16 cellular contexts compared by ENCODE assay signal in the genomic region with DNA sequence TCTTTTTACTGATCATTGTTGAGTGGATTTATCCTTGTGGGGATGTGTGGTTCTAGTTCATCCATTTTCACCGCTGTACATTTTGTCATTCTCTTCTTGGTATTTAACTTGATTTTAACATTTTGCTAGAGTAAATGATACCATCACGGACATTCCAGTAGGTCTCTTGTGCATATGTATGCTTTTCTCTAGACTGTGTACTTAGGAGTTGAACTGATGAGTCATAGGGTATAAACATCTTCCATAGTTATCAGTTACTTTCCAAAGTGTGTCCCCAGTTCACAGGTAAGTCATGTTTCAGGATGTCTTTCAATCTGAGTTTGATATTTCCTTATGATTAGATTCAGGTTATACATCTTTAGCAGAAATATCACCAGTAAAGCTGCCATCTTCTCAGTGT. TPM values are rescaled to one million over a fixed set of nuclear protein-coding genes. Genes with fewer than 3 reads are reported as not detected.
DNase-seq lines count a peak whose midpoint lies in the region; ATAC-seq, FAIRE-seq and TF ChIP-seq lines count a peak whose summit lies in the region.
"Had no signal": no experiment of that assay in that cellular context is flagged by ENCODE, and none has a peak within 500 bp of the region (broad histone marks: within the 10 kb centered on the region; RNA-seq: fewer than 3 reads in every experiment).

No MANE protein-coding gene starts in this region.

- peak overlapping the region; percentile 51 for H3K4me3 Mint-ChIP-seq in Caco-2 (ENCODE audit: unreplicated experiment)
- H3K4me3 Mint-ChIP-seq: B cell; CD4-positive, alpha-beta T cell; GM23338; IgD-negative memory B cell had no signal

- H3K9me2 ChIP-seq in PC-3 (replicated peaks; ENCODE audit: low read length) = no peaks in the 10 kb centered on the region

- H3K4me2 ChIP-seq in PC-3 (ENCODE audit: low read length) = no peak overlapping the region
- H3K4me2 ChIP-seq in endothelial cell of umbilical vein (ENCODE audit: insufficient read depth, low read length) = no peak overlapping the region
- H3K4me2 ChIP-seq: GM23338, KMS-11 had no signal

- H3K27me3 ChIP-seq in Caco-2 (replicated peaks; ENCODE audit: control insufficient read depth, insufficient read depth, low read length) (no peaks in the 10 kb centered on the region), PC-3 (ENCODE audit: low read length) (no peaks in the 10 kb centered on the region), endothelial cell of umbilical vein (ENCODE audit: control insufficient read depth in 2 of 2, insufficient read depth in 2 of 2, low read length in 2 of 2) (no peaks in the 10 kb centered on the region)

- no peak overlapping the region for H3K27ac Mint-ChIP-seq in Caco-2 (ENCODE audit: unreplicated experiment)
- H3K27ac Mint-ChIP-seq: B cell; CD4-positive, alpha-beta T cell; IgD-negative memory B cell had no signal

- H3K4me1 Mint-ChIP-seq in Caco-2 (ENCODE audit: low read depth, unreplicated experiment) = peaks cover 7% of the 10 kb centered on the region
- H3K4me1 Mint-ChIP-seq: B cell, IgD-negative memory B cell had no signal

- CTCF ChIA-PET in Caco-2 (lab: Charles Lee) = no interaction called here
- CTCF ChIA-PET in PC-3 (lab: Charles Lee) = no interaction called here
- CTCF ChIA-PET in endothelial cell of umbilical vein (lab: Charles Lee) = no interaction called here

- TF ChIP-seq CTCF in Caco-2 (IDR thresholded peaks at IDR 0.05; ENCODE audit: insufficient read depth in 1 of 2, low read depth in 1 of 2, low read length in 1 of 2, severe bottlenecking in 1 of 2, unreplicated experiment in 1 of 2) = no peak
- no peak for TF ChIP-seq CTCF in PC-3 (conservative IDR thresholded peaks at IDR 0.05; ENCODE audit: low read depth, low read length)
- TF ChIP-seq CTCF in endothelial cell of umbilical vein (IDR thresholded peaks at IDR 0.05; ENCODE audit: extremely low read depth in 1 of 2, insufficient read depth in 1 of 2, low read depth in 1 of 2, low read length in 2 of 2) = no peak

- peak; percentile 80 for ATAC-seq in PC-3
- ATAC-seq in GM18907 (IDR thresholded peaks at IDR 0.05; ENCODE audit: unreplicated experiment) = no peak
- ATAC-seq in activated CD4-positive, CD25-positive, alpha-beta regulatory T cell treated with anti-CD3 and anti-CD28 coated beads, Interleukin-2, amount 50 U/mL, for 24 hours = no peak

- no peak overlapping the region for H3K4me3 ChIP-seq in Caco-2 (ENCODE audit: low read depth, low read length)
- H3K4me3 ChIP-seq in PC-3 (ENCODE audit: low read length) = no peak overlapping the region
- no peak overlapping the region for H3K4me3 ChIP-seq in endothelial cell of umbilical vein (replicated peaks in 1 of 3; ENCODE audit: insufficient read depth in 1 of 3, low read depth in 1 of 3, low read length in 3 of 3)
- H3K4me3 ChIP-seq: GM23338 had no signal

- H3K4me1 ChIP-seq in Caco-2 = 0 out of 2 replicates have a peak, but pooled peaks cover 3% of the 10 kb centered on the region
- peaks cover 7% of the 10 kb centered on the region; the same call in 1 of the 2 replicates for H3K4me1 ChIP-seq in PC-3 (ENCODE audit: insufficient read depth, low read length)
- H3K4me1 ChIP-seq in endothelial cell of umbilical vein (ENCODE audit: control insufficient read depth, extremely low read depth, insufficient read depth, low read length) = peaks cover 3% of the 10 kb centered on the region

- H3K79me2 ChIP-seq in PC-3 (ENCODE audit: low read length) (no peaks in the 10 kb centered on the region), endothelial cell of umbilical vein (ENCODE audit: control insufficient read depth, insufficient read depth, low read length) (no peaks in the 10 kb centered on the region)

- H3K9me3 ChIP-seq in Caco-2 = peaks cover 11% of the 10 kb centered on the region
- peaks cover 6% of the 10 kb centered on the region; the same call in 1 of the 2 replicates for H3K9me3 ChIP-seq in PC-3 (ENCODE audit: low read length)
- H3K9me3 ChIP-seq in endothelial cell of umbilical vein (replicated peaks; ENCODE audit: control insufficient read depth, insufficient read depth, low read length) = no peaks in the 10 kb centered on the region

- peaks cover 12% of the 10 kb centered on the region for H3K9me3 Mint-ChIP-seq in Caco-2 (ENCODE audit: unreplicated experiment)
- H3K9me3 Mint-ChIP-seq: GM23338 had no signal

- H3K36me3 ChIP-seq in Caco-2 (ENCODE audit: control insufficient read depth, insufficient read depth, low read length) (no peaks in the 10 kb centered on the region), PC-3 (ENCODE audit: low read depth, low read length) (no peaks in the 10 kb centered on the region), endothelial cell of umbilical vein (ENCODE audit: control insufficient read depth in 2 of 2, extremely low read depth in 1 of 2, insufficient read depth in 2 of 2, low read length in 2 of 2) (no peaks in the 10 kb centered on the region)

- dilution Hi-C loops in endothelial cell of umbilical vein (cut with MboI; ENCODE audit: extremely low pct_ligation_motif_present, low sequenced_read_pairs) = no loop called here

- no peaks in the 10 kb centered on the region for H3F3A ChIP-seq in PC-3 (ENCODE audit: low read length, unreplicated experiment)

- DNase-seq in Caco-2 (no peak), PC-3 (peak; percentile 29), endothelial cell of umbilical vein (ENCODE audit: low read depth, low spot score) (no peak), urothelium cell line (ENCODE audit: low spot score) (no peak), hippocampal formation (lab: John Stamatoyannopoulos, UW) (no peak)
- DNase-seq: C1 segment of cervical spinal cord; CD4-positive, alpha-beta T cell; DND-41; GF-D8; H7 had no signal

- TF ChIP-seq POLR2A in endothelial cell of umbilical vein (IDR thresholded peaks at IDR 0.05; ENCODE audit: low read depth, low read length) = no peak

- H3K9ac ChIP-seq in PC-3 (ENCODE audit: low read length) (no peak overlapping the region), endothelial cell of umbilical vein (replicated peaks; ENCODE audit: extremely low read depth, insufficient read depth, low read length) (no peak overlapping the region)
- H3K9ac ChIP-seq: KMS-11 had no signal

- no peak overlapping the region for H2AFZ ChIP-seq in PC-3 (ENCODE audit: low read length)
- no peak overlapping the region for H2AFZ ChIP-seq in endothelial cell of umbilical vein (ENCODE audit: low read depth, low read length)
- H2AFZ ChIP-seq: GM23338 had no signal

- no peaks in the 10 kb centered on the region for H3K9me1 ChIP-seq in endothelial cell of umbilical vein (replicated peaks; ENCODE audit: control insufficient read depth, extremely low read depth, insufficient read depth, low read length)

- H3K27me3 Mint-ChIP-seq in Caco-2 (ENCODE audit: insufficient read depth, unreplicated experiment) = no peaks in the 10 kb centered on the region
- H3K27me3 Mint-ChIP-seq: B cell; CD4-positive, alpha-beta T cell; IgD-negative memory B cell had no signal

- H3K36me3 Mint-ChIP-seq in Caco-2 (ENCODE audit: insufficient read depth, unreplicated experiment) = no peaks in the 10 kb centered on the region

- no TSS peak for BruUV-seq in Caco-2 (replicated peaks; lab: Mats Ljungman, UMichigan)
- no TSS peak for BruUV-seq in PC-3 (replicated peaks; lab: Mats Ljungman, UMichigan)
- BruUV-seq in endothelial cell of umbilical vein (replicated peaks; lab: Mats Ljungman, UMichigan) = no TSS peak

- H4K20me1 ChIP-seq in PC-3 (ENCODE audit: low read length) (no peaks in the 10 kb centered on the region), endothelial cell of umbilical vein (replicated peaks; ENCODE audit: control insufficient read depth, extremely low read depth, insufficient read depth, low read length) (no peaks in the 10 kb centered on the region)

- POLR2A ChIA-PET in Caco-2 (lab: Charles Lee) (interaction anchor here (0.7 kb wide), 1 partner anchor 835 kb away, joined by 8 read pairs; a partner anchor contains a TSS), PC-3 (lab: Charles Lee; ENCODE audit: unreplicated experiment) (no interaction called here), endothelial cell of umbilical vein (lab: Charles Lee) (no interaction called here)

- FAIRE-seq in endothelial cell of umbilical vein (lab: Jason Lieb, UNC) (no peak), urothelium cell line (lab: Jason Lieb, UNC) (peak; percentile 73)

- H3K27ac ChIP-seq in PC-3 (ENCODE audit: low read length) = no peak overlapping the region
- no peak overlapping the region for H3K27ac ChIP-seq in endothelial cell of umbilical vein (ENCODE audit: insufficient read depth, low read depth, low read length)
- H3K27ac ChIP-seq: KMS-11 had no signal

- intact Hi-C loops in Caco-2 (cut with micrococcal nuclease; ENCODE audit: unreplicated experiment) = no loop called here
- intact Hi-C loops in PC-3 (cut with micrococcal nuclease) = no loop called here
- intact Hi-C loops in endothelial cell of umbilical vein (cut with micrococcal nuclease) = no loop called here

TF ChIP-seq in endothelial cell of umbilical vein, 7 proteins besides CTCF, POLR2A, EP300 and RAD21:
- TF ChIP-seq MYC (IDR thresholded peaks at IDR 0.05; ENCODE audit: low read depth, low read length) = no peak
- TF ChIP-seq JUN (IDR thresholded peaks at IDR 0.05; ENCODE audit: borderline replicate concordance, insufficient read depth, insufficient read length, low read depth) = peak; percentile 25
- TF ChIP-seq POLR2AphosphoS5 (IDR thresholded peaks at IDR 0.05; ENCODE audit: insufficient read depth, low read depth, low read length) = no peak
- TF ChIP-seq FOS (IDR thresholded peaks at IDR 0.05; ENCODE audit: borderline replicate concordance, insufficient read depth, low read length) = peak; percentile 8

RNA-seq across cellular contexts. Expression of a gene that starts 46.5 kb away (rescaled TPM):
- total RNA-seq in Caco-2 (2022) = 76.8 and 81.7 TPM in 2 replicates
- 15.3 and 22.7 TPM in 2 replicates for total RNA-seq in PC-3 (2014; rRNA removed)
- 108 and 109 TPM in 2 replicates for total RNA-seq in endothelial cell of umbilical vein
- 26.3 and 29.7 TPM in 2 replicates for polyA plus RNA-seq in endothelial cell of umbilical vein
- 35.6 and 36.6 TPM in 2 replicates for polyA plus RNA-seq in endothelial cell of umbilical vein (2011; cell fraction: cytosol; rRNA removed)
- polyA plus RNA-seq in endothelial cell of umbilical vein (2011; cell fraction: nucleus; rRNA removed) = 57.1 and 71.9 TPM in 2 replicates
- polyA plus RNA-seq in endothelial cell of umbilical vein (2012) = 65.7 and 80.5 TPM in 2 replicates
- 51.8 and 62.6 TPM in 2 replicates for polyA minus RNA-seq in endothelial cell of umbilical vein
- polyA minus RNA-seq in endothelial cell of umbilical vein (2011; cell fraction: cytosol; rRNA and poly(A)+ RNA removed) = 23.5 TPM
- 78.0 and 133 TPM in 2 replicates for polyA minus RNA-seq in endothelial cell of umbilical vein (2011; cell fraction: nucleus; rRNA and poly(A)+ RNA removed)
